In the genomic region with DNA sequence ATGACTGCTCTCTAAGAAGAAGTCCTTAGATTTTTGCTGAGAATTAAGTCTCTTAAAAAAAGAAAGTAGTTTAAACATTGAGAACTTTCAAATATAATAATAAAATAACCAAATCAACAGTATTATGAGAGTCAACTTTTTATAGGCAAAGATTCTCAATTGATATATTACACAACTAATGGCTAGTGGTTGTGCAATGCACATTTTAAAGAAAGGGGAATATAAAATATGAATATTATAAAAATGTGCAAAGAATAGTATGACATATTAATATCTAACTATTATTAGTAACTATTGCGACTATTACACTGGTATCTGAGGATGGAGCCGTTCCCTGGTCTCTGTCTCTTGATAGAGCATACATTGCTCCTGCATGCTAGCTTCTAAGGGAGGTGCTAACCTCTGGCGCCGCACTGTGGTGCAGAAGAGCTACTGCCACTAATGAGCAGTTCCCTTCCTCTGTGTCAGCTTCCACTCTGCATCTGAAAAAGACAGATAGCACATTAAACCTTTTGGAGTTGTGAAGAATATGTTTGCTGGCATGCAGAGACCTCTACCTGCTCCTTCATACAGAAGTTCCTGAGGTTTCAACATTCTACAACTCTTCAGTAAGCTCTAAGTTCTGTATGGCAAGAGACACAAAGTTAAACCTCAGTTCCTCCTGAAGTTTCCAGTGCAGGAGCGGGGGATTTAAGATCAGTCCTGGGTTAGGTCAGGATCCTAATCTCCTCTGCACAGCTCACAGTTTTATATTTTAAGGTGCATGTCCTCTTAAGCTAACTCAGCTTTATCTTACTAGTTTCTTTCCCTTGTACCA, we compare ENCODE assay signal across 8 cellular contexts. TPM values are rescaled to one million over a fixed set of nuclear protein-coding genes. Genes with fewer than 3 reads are reported as not detected.
DNase-seq lines count a peak whose midpoint lies in the region; ATAC-seq and TF ChIP-seq lines count a peak whose summit lies in the region.

No MANE protein-coding gene starts in this region.

- no peaks in the 10 kb centered on the region for H3K79me2 ChIP-seq in DOHH2 (ENCODE audit: control insufficient read depth, low read length)

- H3K4me1 ChIP-seq in DOHH2 (ENCODE audit: control insufficient read depth, low read length): no peaks in the 10 kb centered on the region
- peaks cover 4% of the 10 kb centered on the region for H3K4me1 ChIP-seq in effector memory CD4-positive, alpha-beta T cell (ENCODE audit: control insufficient read depth, insufficient read depth, low read length, poor library complexity, severe bottlenecking)

- DNase-seq in NOMO-1 treated with DMSO at 0.1 percent for 48 hours (lab: John Stamatoyannopoulos, UW; ENCODE audit: unreplicated experiment) (peak; percentile 71), Right ventricle myocardium superior (peak; percentile 50), pulmonary artery endothelial cell (ENCODE audit: low read depth, low spot score) (peak; percentile 10)
- peak; percentile 12 for DNase-seq in activated gamma-delta T cell treated with anti-CD3 and anti-CD28 coated beads, Interleukin-2, amount 50 U/mL, for 16 hours (ENCODE audit: low read depth)
- DNase-seq in effector memory CD4-positive, alpha-beta T cell: no peak

- H3K36me3 ChIP-seq in DOHH2 (ENCODE audit: control insufficient read depth, low read length): no peaks in the 10 kb centered on the region
- no peaks in the 10 kb centered on the region for H3K36me3 ChIP-seq in effector memory CD4-positive, alpha-beta T cell (ENCODE audit: control insufficient read depth, insufficient read depth, low read length)

- intact Hi-C loops in Right ventricle myocardium superior (cut with DNase I): no loop called here

- H3K4me2 ChIP-seq in DOHH2 (ENCODE audit: low read length): no peak overlapping the region

- H3K27me3 ChIP-seq in DOHH2 (ENCODE audit: control insufficient read depth, low read length): peaks cover 3% of the 10 kb centered on the region; the same call in 1 of the 2 replicates
- H3K27me3 ChIP-seq in effector memory CD4-positive, alpha-beta T cell (replicated peaks; ENCODE audit: control insufficient read depth, insufficient read depth, low read length, poor library complexity, severe bottlenecking): no peaks in the 10 kb centered on the region

- no peaks in the 10 kb centered on the region for H3F3A ChIP-seq in DOHH2 (ENCODE audit: control insufficient read depth, insufficient read depth)

- H3K9me2 ChIP-seq in DOHH2 (replicated peaks; ENCODE audit: control insufficient read depth, low read length): no peaks in the 10 kb centered on the region

- no peak overlapping the region for H3K27ac ChIP-seq in DOHH2 (ENCODE audit: low read depth, low read length)
- no peak overlapping the region for H3K27ac ChIP-seq in effector memory CD4-positive, alpha-beta T cell (ENCODE audit: insufficient read depth, low read length, poor library complexity, severe bottlenecking)

- ATAC-seq in GM19438 (IDR thresholded peaks at IDR 0.05; ENCODE audit: low read depth, unreplicated experiment) (peak; percentile 69), HG03469 (IDR thresholded peaks at IDR 0.05; ENCODE audit: unreplicated experiment) (peak; percentile 84), Right ventricle myocardium superior (ENCODE audit: poor library complexity) (peak; percentile 89)

- no peaks in the 10 kb centered on the region for H3K9me3 ChIP-seq in DOHH2 (ENCODE audit: control insufficient read depth, insufficient read depth, low read length)
- H3K9me3 ChIP-seq in effector memory CD4-positive, alpha-beta T cell (ENCODE audit: control insufficient read depth, low read length): no peaks in the 10 kb centered on the region

- no peaks in the 10 kb centered on the region for H4K20me1 ChIP-seq in DOHH2 (ENCODE audit: control insufficient read depth, insufficient read depth, low read depth, low read length)

- no peak overlapping the region for H3K4me3 ChIP-seq in DOHH2 (ENCODE audit: low read length)
- H3K4me3 ChIP-seq in effector memory CD4-positive, alpha-beta T cell (ENCODE audit: insufficient read depth, low read depth, low read length, poor library complexity, severe bottlenecking): no peak overlapping the region

- TF ChIP-seq CTCF in DOHH2 (IDR thresholded peaks at IDR 0.05; ENCODE audit: low read depth, low read length, poor library complexity, severe bottlenecking): peak; percentile 74

RNA-seq across cellular contexts. Expression of gene SLC9A2, which starts 3.5 kb away (rescaled TPM):
- not detected for total RNA-seq in Right ventricle myocardium superior
- 0.04 TPM in 1 of 2 replicates, not detected in the other for total RNA-seq in pulmonary artery endothelial cell

Comparison
In these comparisons a context has a peak if more than half of its experiments do, and no peak if none do; other contexts are left out.
1. DNase-seq: peak in NOMO-1 treated with DMSO at 0.1 percent for 48 hours (single experiment), activated gamma-delta T cell treated with anti-CD3 and anti-CD28 coated beads, Interleukin-2, amount 50 U/mL, for 16 hours (single experiment), Right ventricle myocardium superior (single experiment) and pulmonary artery endothelial cell (single experiment); none in effector memory CD4-positive, alpha-beta T cell (0 of 3).
2. Peak in every context shown above with its lines, with median percentiles within 50 percentile points of each other: ATAC-seq.